Comparison of ENCODE assay signal across 1 cellular context in genomic region chr2:95323347-95324155, GRCh38.
TF ChIP-seq lines count a peak whose summit lies in the region.

No MANE protein-coding gene starts in this region.

TF ChIP-seq in H1, 55 proteins besides CTCF, POLR2A, EP300 and RAD21 (continued from another document):
- TF ChIP-seq CHD7 (IDR thresholded peaks at IDR 0.05; ENCODE audit: insufficient replicate concordance, low read length) (no peak), CBX8 (IDR thresholded peaks at IDR 0.05; ENCODE audit: borderline replicate concordance, low read depth, low read length) (no peak), TCF12 (IDR thresholded peaks at IDR 0.05; ENCODE audit: low read depth, low read length) (no peak), CBX5 (IDR thresholded peaks at IDR 0.05; ENCODE audit: low read depth, low read length) (no peak), TAF1 (IDR thresholded peaks at IDR 0.05; ENCODE audit: low read depth, low read length) (no peak), JUN (IDR thresholded peaks at IDR 0.05; ENCODE audit: low read depth, low read length) (no peak), E2F6 (IDR thresholded peaks at IDR 0.05) (no peak), SUZ12 (IDR thresholded peaks at IDR 0.05; ENCODE audit: low read length) (no peak), FOSL1 (IDR thresholded peaks at IDR 0.05; ENCODE audit: insufficient read depth, low read depth, low read length) (no peak)
TF ChIP-seq in H1: peak in this region for 0.
